ENCODE assay signal across 22 cellular contexts in the genomic region with DNA sequence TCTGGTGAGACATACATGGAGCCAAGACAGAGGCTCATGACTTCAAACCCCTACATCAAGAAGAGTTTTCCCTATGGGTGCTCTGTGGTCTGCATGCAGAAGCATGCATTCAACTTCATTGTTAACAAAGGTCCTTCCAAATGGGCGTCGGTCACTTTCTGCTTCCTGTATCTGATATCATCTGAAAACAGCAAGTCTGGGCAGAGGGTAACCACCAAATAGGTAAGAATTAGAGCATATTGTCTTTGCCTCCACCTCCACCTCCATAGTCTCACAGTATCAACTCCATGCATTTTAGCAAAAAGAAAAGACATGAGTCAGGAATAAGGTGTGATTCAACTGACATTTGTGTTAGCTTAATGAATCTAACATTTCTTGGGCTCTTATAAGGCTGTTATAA.
"Had no signal": no experiment of that assay in that cellular context is flagged by ENCODE, and none has a peak within 500 bp of the region (broad histone marks: within the 10 kb centered on the region; RNA-seq: fewer than 3 reads in every experiment).

No MANE protein-coding gene starts in this region.

- FAIRE-seq: endothelial cell of umbilical vein, frontal cortex, small intestine had no signal

- H3K27me3 ChIP-seq: neutrophil, right lobe of liver, stomach, thyroid gland had no signal

- H3K9me3 ChIP-seq: lower lobe of right lung, neutrophil, right lobe of liver, stomach, thyroid gland had no signal

- H3K27ac ChIP-seq: coronary artery, lower lobe of right lung, neutrophil, parathyroid adenoma, right lobe of liver, stomach, thyroid gland had no signal

- H3K4me3 ChIP-seq: coronary artery, lower lobe of right lung, right lobe of liver, stomach, thyroid gland had no signal

- DNase-seq: dermis blood vessel endothelial cell; effector memory CD4-positive, alpha-beta T cell; hypothalamus; immature natural killer cell; islet precursor cell; left ventricle myocardium superior; lower lobe of right lung; naive B cell; right lobe of liver; small intestine; stimulated activated CD4-positive, alpha-beta T cell treated with anti-CD3 and anti-CD28 coated beads, Interleukin-15, amount 100 ng/mL, for 24 hours; stimulated activated CD4-positive, alpha-beta T cell treated with anti-CD3 and anti-CD28 coated beads, Interleukin-2, amount 100 ng/mL, for 48 hours; stimulated activated naive CD4-positive, alpha-beta T cell treated with Interleukin-2 at 50 U/mL for 16 hours; stomach; thyroid gland; trophoblast cell had no signal

- ATAC-seq: left ventricle myocardium superior; lower lobe of right lung; natural killer cell treated with Interleukin-12 subunit alpha and Interleukin-12 subunit beta and Interleukin-15 and Interleukin-18, amount 100 ng/mL, for 72 hours; right lobe of liver had no signal

- H3K4me1 ChIP-seq: lower lobe of right lung, right lobe of liver, stomach, thyroid gland had no signal

- H3K36me3 ChIP-seq: lower lobe of right lung, neutrophil, right lobe of liver, stomach, thyroid gland had no signal
